In genomic region chr15:96409231-96410138, GRCh38 we compare ENCODE assay signal across 10 cellular contexts.
DNase-seq lines count a peak whose midpoint lies in the region; ATAC-seq and TF ChIP-seq lines count a peak whose summit lies in the region.
"Had no signal": no experiment of that assay in that cellular context is flagged by ENCODE, and none has a peak within 500 bp of the region (broad histone marks: within the 10 kb centered on the region; RNA-seq: fewer than 3 reads in every experiment).

No MANE protein-coding gene starts in this region.

- POLR2A ChIA-PET in OCI-LY7 (lab: Charles Lee), result no interaction called here

- no peaks in the 10 kb centered on the region for H3K36me3 ChIP-seq in SK-N-MC (ENCODE audit: insufficient read depth, low read length)
- no peaks in the 10 kb centered on the region for H3K36me3 ChIP-seq in psoas muscle (ENCODE audit: insufficient read depth in 1 of 2, low read depth in 1 of 2)
- H3K36me3 ChIP-seq in OCI-LY7 (ENCODE audit: insufficient read depth, low read length), result no peaks in the 10 kb centered on the region

- H3K9ac ChIP-seq in SK-N-MC (ENCODE audit: insufficient read length), result no peak overlapping the region

- TF ChIP-seq CTCF in psoas muscle (IDR thresholded peaks at IDR 0.05) (no peak), OCI-LY7 (conservative IDR thresholded peaks at IDR 0.05; ENCODE audit: low read length) (no peak)

- no peaks in the 10 kb centered on the region for H4K20me1 ChIP-seq in OCI-LY7 (ENCODE audit: insufficient read depth, low read length)

- peaks cover 3% of the 10 kb centered on the region for H3K4me1 ChIP-seq in right cardiac atrium (ENCODE audit: control insufficient read depth, insufficient read depth, low read length)
- peaks cover 6% of the 10 kb centered on the region for H3K4me1 ChIP-seq in psoas muscle
- H3K4me1 ChIP-seq in OCI-LY7 (ENCODE audit: insufficient read depth, low read length, poor library complexity, severe bottlenecking), result no peaks in the 10 kb centered on the region

- H3K4me2 ChIP-seq in OCI-LY7 (ENCODE audit: low read length), result no peak overlapping the region

- intact Hi-C loops in right cardiac atrium (cut with DNase I) (loop anchor here in 2 of 4 donors (5.0 to 10.0 kb wide), 2 partner anchors 45 to 47 kb away; no protein-coding TSS in a partner anchor), psoas muscle (cut with DNase I) (loop anchor here in 1 of 2 donors (5.0 kb wide), 1 partner anchor 47 kb away; no protein-coding TSS in a partner anchor), OCI-LY7 (cut with micrococcal nuclease; ENCODE audit: unreplicated experiment) (no loop called here)

- TF ChIP-seq POLR2A in GM18505 (IDR thresholded peaks at IDR 0.05; ENCODE audit: borderline replicate concordance, extremely low read depth, insufficient read depth, insufficient read length), result no peak

- H3K9me3 ChIP-seq in SK-N-MC (ENCODE audit: low read depth, low read length), result no peaks in the 10 kb centered on the region
- no peaks in the 10 kb centered on the region for H3K9me3 ChIP-seq in right cardiac atrium (ENCODE audit: control insufficient read depth, low read length)
- no peaks in the 10 kb centered on the region for H3K9me3 ChIP-seq in psoas muscle
- H3K9me3 ChIP-seq in OCI-LY7 (ENCODE audit: low read length), result no peaks in the 10 kb centered on the region

- BruUV-seq in OCI-LY7 (replicated peaks; lab: Mats Ljungman, UMichigan), result no TSS peak

- 3% methylated on average over 77 of the region's 77 CpGs for whole genome bisulfite sequencing in right cardiac atrium
- 2 to 3% (median 2%) methylated on average over 69 to 77 of the region's 77 CpGs for WGBS in psoas muscle, 3 donors

- CTCF ChIA-PET in OCI-LY7 (lab: Charles Lee; ENCODE audit: unreplicated experiment), result no interaction called here

- H3K4me3 ChIP-seq in SK-N-MC, result peak overlapping the region; percentile 71
- peak overlapping the region; percentile 70 for H3K4me3 ChIP-seq in right cardiac atrium (ENCODE audit: low read length)
- peak overlapping the region; percentile 60 for H3K4me3 ChIP-seq in psoas muscle
- H3K4me3 ChIP-seq in OCI-LY7 (ENCODE audit: low read depth, low read length, poor library complexity, severe bottlenecking), result no peak overlapping the region

- no peaks in the 10 kb centered on the region for H3K79me2 ChIP-seq in OCI-LY7 (ENCODE audit: insufficient read depth, low read depth, low read length)

- DNase-seq in ELF-1 (ENCODE audit: low read depth, low spot score) (peak; percentile 39), SK-N-MC (ENCODE audit: low read depth, low spot score) (no peak), right cardiac atrium (no peak), psoas muscle (no peak), KG1 (lab: John Stamatoyannopoulos, UW) (no peak), OCI-LY7 (ENCODE audit: low spot score) (no peak), NCI-H1694 treated with DMSO at 0.1 percent for 48 hours (lab: John Stamatoyannopoulos, UW) (no peak)
- DNase-seq: effector memory CD8-positive, alpha-beta T cell; NCI-H1436 treated with DMSO at 0.1 percent for 48 hours had no signal

- no peaks in the 10 kb centered on the region for H3K27me3 ChIP-seq in right cardiac atrium (ENCODE audit: control insufficient read depth, insufficient read depth)
- H3K27me3 ChIP-seq in psoas muscle (ENCODE audit: insufficient read depth in 3 of 3, low read length in 2 of 3), result peaks cover 14 to 92% (median 27%) of the 10 kb centered on the region in 3 donors

- H2AFZ ChIP-seq in OCI-LY7 (ENCODE audit: low read length), result no peak overlapping the region

- no peak for ATAC-seq in right cardiac atrium
- ATAC-seq in psoas muscle, result peak in 1 of 4 donors; percentile 24
- no peak for ATAC-seq in GM18505 (IDR thresholded peaks at IDR 0.05; ENCODE audit: unreplicated experiment)
- ATAC-seq: effector memory CD8-positive, alpha-beta T cell had no signal

- H3K9me2 ChIP-seq in OCI-LY7 (ENCODE audit: insufficient read depth, low read length), result no peaks in the 10 kb centered on the region

- H3K27ac ChIP-seq in SK-N-MC, result no peak overlapping the region
- no peak overlapping the region for H3K27ac ChIP-seq in right cardiac atrium (ENCODE audit: low read length)
- no peak overlapping the region for H3K27ac ChIP-seq in psoas muscle
- no peak overlapping the region for H3K27ac ChIP-seq in OCI-LY7 (ENCODE audit: low read depth, low read length, poor library complexity, severe bottlenecking)
